Comparison of ENCODE assay signal across 16 cellular contexts in the genomic region with DNA sequence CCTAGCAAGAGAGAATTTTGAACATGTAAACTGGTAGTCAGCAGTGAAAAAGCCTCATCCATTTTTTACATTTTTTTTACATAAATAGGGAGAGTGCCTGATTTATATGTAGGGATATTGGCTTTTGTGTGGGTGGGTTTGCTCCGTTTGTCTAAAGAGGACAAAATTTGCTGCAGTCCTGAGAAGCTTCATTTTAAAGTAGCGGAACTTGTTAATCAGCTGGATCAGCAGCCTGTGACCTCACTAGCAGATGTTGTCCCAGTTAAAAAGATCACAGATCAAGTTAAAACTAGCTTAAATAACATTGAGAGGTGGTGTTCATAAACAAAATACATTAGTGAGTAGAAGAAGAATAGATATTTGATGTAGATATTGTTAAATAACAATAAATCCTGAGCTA. TPM values are rescaled to one million over a fixed set of nuclear protein-coding genes. Genes with fewer than 3 reads are reported as not detected.
"Had no signal": no experiment of that assay in that cellular context is flagged by ENCODE, and none has a peak within 500 bp of the region (broad histone marks: within the 10 kb centered on the region; RNA-seq: fewer than 3 reads in every experiment).

No MANE protein-coding gene starts in this region.

- DNase-seq: activated CD4-positive, alpha-beta T cell treated with anti-CD3 and anti-CD28 coated beads, Interleukin-2, amount 10 ng/mL, durations not matched to agents 7 days and 5 days; activated CD4-positive, CD25-positive, alpha-beta regulatory T cell; activated CD8-positive, alpha-beta memory T cell treated with anti-CD3 and anti-CD28 coated beads, Interleukin-2, amount 50 U/mL, for 48 hours; activated naive CD8-positive, alpha-beta T cell treated with anti-CD3 and anti-CD28 coated beads, Interleukin-2, amount 10 ng/mL, durations not matched to agents 7 days and 5 days; anterior cingulate cortex; left ventricle myocardium superior; natural killer cell; psoas muscle; spleen; stimulated activated naive CD8-positive, alpha-beta T cell treated with anti-CD3 and anti-CD28 coated beads, Interleukin-15, amount 100 ng/mL, for 72 hours; T-helper 17 cell; upper lobe of left lung had no signal

- H3K36me3 Mint-ChIP-seq: activated naive CD8-positive, alpha-beta T cell treated with anti-CD3 and anti-CD28 coated beads, Interleukin-2, amount 10 ng/mL, durations not matched to agents 7 days and 5 days had no signal

- H3K4me1 ChIP-seq: breast epithelium, psoas muscle had no signal

- H3K27ac ChIP-seq: breast epithelium, psoas muscle, spleen, upper lobe of left lung had no signal

- H3K4me3 Mint-ChIP-seq: activated CD4-positive, alpha-beta T cell treated with anti-CD3 and anti-CD28 coated beads, Interleukin-2, amount 10 ng/mL, durations not matched to agents 7 days and 5 days; activated naive CD8-positive, alpha-beta T cell treated with anti-CD3 and anti-CD28 coated beads, Interleukin-2, amount 10 ng/mL, durations not matched to agents 7 days and 5 days; memory B cell; stimulated activated naive CD8-positive, alpha-beta T cell treated with anti-CD3 and anti-CD28 coated beads, Interleukin-15, amount 100 ng/mL, for 72 hours; T-helper 17 cell had no signal

- H3K4me3 ChIP-seq: breast epithelium, spleen, upper lobe of left lung had no signal

- H3K27ac Mint-ChIP-seq: activated CD4-positive, alpha-beta T cell treated with anti-CD3 and anti-CD28 coated beads, Interleukin-2, amount 10 ng/mL, durations not matched to agents 7 days and 5 days; activated naive CD8-positive, alpha-beta T cell treated with anti-CD3 and anti-CD28 coated beads, Interleukin-2, amount 10 ng/mL, durations not matched to agents 7 days and 5 days; memory B cell; natural killer cell; stimulated activated naive CD8-positive, alpha-beta T cell treated with anti-CD3 and anti-CD28 coated beads, Interleukin-15, amount 100 ng/mL, for 72 hours; T-helper 17 cell had no signal

- H3K9me3 ChIP-seq: breast epithelium, psoas muscle, upper lobe of left lung had no signal

- H3K36me3 ChIP-seq: breast epithelium, spleen, upper lobe of left lung had no signal

- H3K9me3 Mint-ChIP-seq: activated CD4-positive, alpha-beta T cell treated with anti-CD3 and anti-CD28 coated beads, Interleukin-2, amount 10 ng/mL, durations not matched to agents 7 days and 5 days; activated naive CD8-positive, alpha-beta T cell treated with anti-CD3 and anti-CD28 coated beads, Interleukin-2, amount 10 ng/mL, durations not matched to agents 7 days and 5 days; natural killer cell; stimulated activated naive CD8-positive, alpha-beta T cell treated with anti-CD3 and anti-CD28 coated beads, Interleukin-15, amount 100 ng/mL, for 72 hours had no signal

- ATAC-seq: esophagus mucosa; left ventricle myocardium superior; natural killer cell; psoas muscle; sciatic nerve; stimulated activated naive CD8-positive, alpha-beta T cell treated with anti-CD3 and anti-CD28 coated beads, Interleukin-15, amount 100 ng/mL, for 72 hours; T-helper 17 cell had no signal

RNA-seq across cellular contexts. Expression of gene ATRNL1, which starts 2.6 kb away (rescaled TPM):
- total RNA-seq: activated naive CD8-positive, alpha-beta T cell treated with anti-CD3 and anti-CD28 coated beads, Interleukin-2, amount 10 ng/mL, durations not matched to agents 7 days and 5 days; natural killer cell; T-helper 17 cell had no signal
